In the genomic region with DNA sequence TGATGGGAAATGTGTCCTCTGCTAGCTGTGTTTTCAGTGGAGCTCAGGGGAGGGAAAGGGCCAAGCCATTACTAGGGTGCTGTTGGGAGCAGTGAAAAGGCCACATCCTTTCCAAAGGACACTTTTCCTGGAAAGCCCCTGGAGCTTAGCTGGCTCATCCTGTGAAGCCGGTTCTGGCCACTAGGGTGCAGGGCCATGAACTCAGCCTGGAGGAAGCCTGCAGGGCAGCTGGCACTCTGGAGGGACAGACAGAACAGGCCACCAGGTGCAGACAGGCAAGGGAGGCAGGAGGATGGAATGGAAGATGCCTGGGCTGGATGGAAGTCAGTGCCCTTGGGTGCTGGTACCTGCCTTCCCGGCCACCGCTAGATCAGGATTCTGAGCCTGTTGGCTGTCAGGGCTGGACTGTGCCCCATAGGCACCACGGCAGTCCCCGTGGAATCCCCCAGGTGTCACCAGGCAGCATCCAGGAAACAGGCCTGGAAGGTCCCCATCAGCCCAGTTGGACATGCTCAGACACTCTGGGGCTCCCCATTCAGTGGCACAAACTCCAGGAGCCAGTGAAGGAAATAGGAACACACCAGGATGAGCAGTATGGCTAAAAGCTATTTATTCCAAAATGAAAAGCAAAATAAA, we compare ENCODE assay signal across 10 cellular contexts.
DNase-seq lines count a peak whose midpoint lies in the region; ATAC-seq and TF ChIP-seq lines count a peak whose summit lies in the region.
"Had no signal": no experiment of that assay in that cellular context is flagged by ENCODE, and none has a peak within 500 bp of the region (broad histone marks: within the 10 kb centered on the region; RNA-seq: fewer than 3 reads in every experiment).

No MANE protein-coding gene starts in this region.

- H3K4me1 ChIP-seq in HCT116 (ENCODE audit: control insufficient read depth in 1 of 2, insufficient read depth in 2 of 2, low read length in 2 of 2), result 0 out of 4 replicates have a peak, but pooled peaks cover 0 to 2% of the 10 kb centered on the region in 2 experiments
- H3K4me1 ChIP-seq: SJSA1 had no signal

- H3K36me3 ChIP-seq in HCT116 (ENCODE audit: control insufficient read depth in 1 of 2, insufficient read depth in 2 of 2, low read length in 2 of 2), result no peaks in the 10 kb centered on the region
- H3K36me3 ChIP-seq in kidney epithelial cell (ENCODE audit: control insufficient read depth, insufficient read depth, low read length), result no peaks in the 10 kb centered on the region
- H3K36me3 ChIP-seq: SJSA1 had no signal

- peaks cover 4 to 6% of the 10 kb centered on the region in 2 donors for H3K27me3 Mint-ChIP-seq in stimulated activated naive B cell treated with anti-CD40 and anti-IgM and Interleukin-4, amounts not matched to agents 10 μg/mL and 1 μg/mL and 100 μg/mL, for 72 hours

- H3K9me2 ChIP-seq in HCT116 (ENCODE audit: insufficient read depth), result no peaks in the 10 kb centered on the region

- ATAC-seq in HCT116, result peak; percentile 96
- no peak for ATAC-seq in GM19324 (IDR thresholded peaks at IDR 0.05; ENCODE audit: low FRiP score, unreplicated experiment)
- ATAC-seq in stimulated activated naive B cell treated with anti-CD40 and anti-IgM and Interleukin-4, amounts not matched to agents 10 μg/mL and 1 μg/mL and 100 μg/mL, for 72 hours (replicated peaks), result no peak
- no peak for ATAC-seq in HG03108 (IDR thresholded peaks at IDR 0.05; ENCODE audit: unreplicated experiment)

- H3K4me3 ChIP-seq in HCT116 (replicated peaks in 1 of 2; ENCODE audit: low read depth in 1 of 2, low read length in 2 of 2) (no peak overlapping the region), kidney epithelial cell (ENCODE audit: low read depth, low read length) (no peak overlapping the region)
- H3K4me3 ChIP-seq: SJSA1 had no signal

- H3K27me3 ChIP-seq in HCT116 (ENCODE audit: insufficient read depth, low read length), result no peaks in the 10 kb centered on the region
- H3K27me3 ChIP-seq in kidney epithelial cell (ENCODE audit: control insufficient read depth, insufficient read depth, low read length), result no peaks in the 10 kb centered on the region
- H3K27me3 ChIP-seq: SJSA1 had no signal

- H3K4me2 ChIP-seq in HCT116 (ENCODE audit: low read length), result no peak overlapping the region

- H3K27ac ChIP-seq in C4-2B (no peak overlapping the region), HCT116 (ENCODE audit: low read depth, low read length) (no peak overlapping the region)
- H3K27ac ChIP-seq: SJSA1 had no signal

- no peaks in the 10 kb centered on the region for H4K20me1 ChIP-seq in HCT116 (ENCODE audit: insufficient read depth)

- CTCF ChIA-PET in HCT116 (lab: Charles Lee), result interaction anchor here (0.6 to 2.8 kb wide), 8 partner anchors 8 to 366 kb away, joined by 3 to 23 read pairs (median 4); no protein-coding TSS in a partner anchor

- H3K9ac ChIP-seq in HCT116 (ENCODE audit: low read length), result no peak overlapping the region

- intact Hi-C loops in HCT116 (cut with micrococcal nuclease), result no loop called here

- H3K4me3 Mint-ChIP-seq in stimulated activated naive B cell treated with anti-CD40 and anti-IgM and Interleukin-4, amounts not matched to agents 10 μg/mL and 1 μg/mL and 100 μg/mL, for 72 hours, result no peak overlapping the region
- H3K4me3 Mint-ChIP-seq: memory B cell had no signal

- no peak overlapping the region for H2AFZ ChIP-seq in HCT116 (ENCODE audit: low read depth, low read length, poor library complexity, severe bottlenecking)

- TF ChIP-seq CTCF in C4-2B (conservative IDR thresholded peaks at IDR 0.05), result peak; percentile 60
- TF ChIP-seq CTCF in HCT116 (IDR thresholded peaks at IDR 0.05 in 2 of 3, conservative IDR thresholded peaks at IDR 0.05 in 1 of 3; ENCODE audit: borderline replicate concordance in 1 of 3, insufficient read depth in 1 of 3, low read depth in 2 of 3, low read length in 2 of 3), result peak; percentile 40 to 77 (median 67); a peak in 5 of 6 replicates
- TF ChIP-seq CTCF in kidney epithelial cell (IDR thresholded peaks at IDR 0.05; ENCODE audit: insufficient read depth, low read length, poor library complexity, severe bottlenecking), result peak; percentile 41

- peaks cover 3 to 4% of the 10 kb centered on the region in 2 donors for H3K9me3 Mint-ChIP-seq in stimulated activated naive B cell treated with anti-CD40 and anti-IgM and Interleukin-4, amounts not matched to agents 10 μg/mL and 1 μg/mL and 100 μg/mL, for 72 hours

- peak; percentile 36 for DNase-seq in HCT116 (ENCODE audit: low read depth, low spot score)
- DNase-seq in SW480 (ENCODE audit: low spot score), result peak; percentile 5
- no peak for DNase-seq in kidney epithelial cell (ENCODE audit: low read depth)
- DNase-seq in NCI-H510A treated with DMSO at 0.1 percent for 48 hours (lab: John Stamatoyannopoulos, UW), result no peak
- no peak for DNase-seq in stimulated activated naive B cell treated with anti-CD40 and anti-IgM and Interleukin-4, amounts not matched to agents 10 μg/mL and 1 μg/mL and 100 μg/mL, for 72 hours

- POLR2A ChIA-PET in HCT116 (lab: Charles Lee), result no interaction called here

- no peak for TF ChIP-seq POLR2A in HCT116 (IDR thresholded peaks at IDR 0.05; ENCODE audit: borderline replicate concordance, extremely low read depth, insufficient read depth, insufficient read length)

- peak; percentile 22; the same call in 1 of the 2 replicates for TF ChIP-seq RAD21 in HCT116 (IDR thresholded peaks at IDR 0.05; ENCODE audit: low read depth)

- H3K27ac Mint-ChIP-seq in stimulated activated naive B cell treated with anti-CD40 and anti-IgM and Interleukin-4, amounts not matched to agents 10 μg/mL and 1 μg/mL and 100 μg/mL, for 72 hours, result no peak overlapping the region
- H3K27ac Mint-ChIP-seq: memory B cell had no signal

- no peaks in the 10 kb centered on the region for H3K79me2 ChIP-seq in HCT116 (ENCODE audit: insufficient read depth, low read length)

- H3K9me3 ChIP-seq in HCT116 (ENCODE audit: control insufficient read depth in 1 of 2, insufficient read depth in 1 of 2, low read depth in 1 of 2, low read length in 2 of 2), result 0 out of 4 replicates have a peak, but pooled peaks cover 3 to 5% of the 10 kb centered on the region in 2 experiments

- RAD21 ChIA-PET in HCT116 (lab: Charles Lee; ENCODE audit: low non-redundant PET in 1 of 2, low total read pairs in 2 of 2, uncharacterized antibody in 2 of 2, unreplicated experiment in 2 of 2), result no interaction called here

- no TSS peak for BruUV-seq in HCT116 (replicated peaks; lab: Mats Ljungman, UMichigan)

- no peaks in the 10 kb centered on the region for H3K36me3 Mint-ChIP-seq in stimulated activated naive B cell treated with anti-CD40 and anti-IgM and Interleukin-4, amounts not matched to agents 10 μg/mL and 1 μg/mL and 100 μg/mL, for 72 hours
- H3K36me3 Mint-ChIP-seq: memory B cell had no signal

- H3K4me1 Mint-ChIP-seq in stimulated activated naive B cell treated with anti-CD40 and anti-IgM and Interleukin-4, amounts not matched to agents 10 μg/mL and 1 μg/mL and 100 μg/mL, for 72 hours, result peaks cover 0 to 1% of the 10 kb centered on the region in 2 donors
- H3K4me1 Mint-ChIP-seq: memory B cell had no signal

TF ChIP-seq in HCT116, 20 proteins besides CTCF, POLR2A, EP300 and RAD21:
- TF ChIP-seq POLR2AphosphoS5 (IDR thresholded peaks at IDR 0.05; ENCODE audit: low read depth, low read length) (no peak), YY1 (IDR thresholded peaks at IDR 0.05; ENCODE audit: extremely low read depth, insufficient replicate concordance, low read depth, low read length) (no peak), CBX3 (IDR thresholded peaks at IDR 0.05; ENCODE audit: low read depth) (no peak), ZBTB33 (IDR thresholded peaks at IDR 0.05; ENCODE audit: extremely low read depth, insufficient replicate concordance, low read length) (no peak), JUND (IDR thresholded peaks at IDR 0.05) (no peak)
- TF ChIP-seq, protein P1, sequence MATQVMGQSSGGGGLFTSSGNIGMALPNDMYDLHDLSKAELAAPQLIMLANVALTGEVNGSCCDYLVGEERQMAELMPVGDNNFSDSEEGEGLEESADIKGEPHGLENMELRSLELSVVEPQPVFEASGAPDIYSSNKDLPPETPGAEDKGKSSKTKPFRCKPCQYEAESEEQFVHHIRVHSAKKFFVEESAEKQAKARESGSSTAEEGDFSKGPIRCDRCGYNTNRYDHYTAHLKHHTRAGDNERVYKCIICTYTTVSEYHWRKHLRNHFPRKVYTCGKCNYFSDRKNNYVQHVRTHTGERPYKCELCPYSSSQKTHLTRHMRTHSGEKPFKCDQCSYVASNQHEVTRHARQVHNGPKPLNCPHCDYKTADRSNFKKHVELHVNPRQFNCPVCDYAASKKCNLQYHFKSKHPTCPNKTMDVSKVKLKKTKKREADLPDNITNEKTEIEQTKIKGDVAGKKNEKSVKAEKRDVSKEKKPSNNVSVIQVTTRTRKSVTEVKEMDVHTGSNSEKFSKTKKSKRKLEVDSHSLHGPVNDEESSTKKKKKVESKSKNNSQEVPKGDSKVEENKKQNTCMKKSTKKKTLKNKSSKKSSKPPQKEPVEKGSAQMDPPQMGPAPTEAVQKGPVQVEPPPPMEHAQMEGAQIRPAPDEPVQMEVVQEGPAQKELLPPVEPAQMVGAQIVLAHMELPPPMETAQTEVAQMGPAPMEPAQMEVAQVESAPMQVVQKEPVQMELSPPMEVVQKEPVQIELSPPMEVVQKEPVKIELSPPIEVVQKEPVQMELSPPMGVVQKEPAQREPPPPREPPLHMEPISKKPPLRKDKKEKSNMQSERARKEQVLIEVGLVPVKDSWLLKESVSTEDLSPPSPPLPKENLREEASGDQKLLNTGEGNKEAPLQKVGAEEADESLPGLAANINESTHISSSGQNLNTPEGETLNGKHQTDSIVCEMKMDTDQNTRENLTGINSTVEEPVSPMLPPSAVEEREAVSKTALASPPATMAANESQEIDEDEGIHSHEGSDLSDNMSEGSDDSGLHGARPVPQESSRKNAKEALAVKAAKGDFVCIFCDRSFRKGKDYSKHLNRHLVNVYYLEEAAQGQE (IDR thresholded peaks at IDR 0.05; ENCODE audit: low read depth), result no peak
TF ChIP-seq in HCT116: peak in this region for 0.

Comparison
In these comparisons a context has a peak if more than half of its experiments do, and no peak if none do; other contexts are left out.
1. DNase-seq: peak in HCT116 (single experiment) and SW480 (single experiment); none in kidney epithelial cell (single experiment), NCI-H510A treated with DMSO at 0.1 percent for 48 hours (single experiment) and stimulated activated naive B cell treated with anti-CD40 and anti-IgM and Interleukin-4, amounts not matched to agents 10 μg/mL and 1 μg/mL and 100 μg/mL, for 72 hours (single experiment).
2. Peak in every context shown above with its lines, with median percentiles within 50 percentile points of each other: CTCF ChIP-seq.